Comparison of ENCODE assay signal across 8 cellular contexts in genomic region chrX:17737707-17738001, GRCh38. TPM values are rescaled to one million over a fixed set of nuclear protein-coding genes. Genes with fewer than 3 reads are reported as not detected.
DNase-seq lines count a peak whose midpoint lies in the region; ATAC-seq and TF ChIP-seq lines count a peak whose summit lies in the region.

No MANE protein-coding gene starts in this region.

- H3K4me3 ChIP-seq in heart right ventricle = peak overlapping the region; percentile 50 to 78 (median 68)
- H3K4me3 ChIP-seq in skin epidermis = peak overlapping the region; percentile 42 to 60 (median 48)

- DNase-seq in heart right ventricle (no peak), left ventricle myocardium superior (no peak), glutamatergic neuron (no peak), KG1 (lab: John Stamatoyannopoulos, UW) (no peak), GOT3 (lab: John Stamatoyannopoulos, UW) (no peak)
- peak; percentile 17 for DNase-seq in activated CD8-positive, alpha-beta memory T cell treated with anti-CD3 and anti-CD28 coated beads, Interleukin-2, amount 50 U/mL, for 1 hour (ENCODE audit: extremely low read depth)
- no peak for DNase-seq in central memory CD4-positive, alpha-beta T cell

- peak in 4 of 8 donors; percentile 0 to 19 (median 2) for ATAC-seq in heart right ventricle
- ATAC-seq in left ventricle myocardium superior = no peak

- peak overlapping the region; percentile 82 to 91 (median 89) for H3K27ac ChIP-seq in heart right ventricle
- H3K27ac ChIP-seq in skin epidermis = peak overlapping the region in 19 of 21 experiments; percentile 45 to 89 (median 66)

- H3K9me3 Mint-ChIP-seq in glutamatergic neuron (ENCODE audit: unreplicated experiment) = no peaks in the 10 kb centered on the region

- WGBS in heart right ventricle, 2 donors = 0 to 4% methylated on average over 16 of the region's 16 CpGs

- peak overlapping the region; percentile 95 for H3K4me3 Mint-ChIP-seq in glutamatergic neuron (ENCODE audit: unreplicated experiment)

- H3K36me3 ChIP-seq in heart right ventricle = no peaks in the 10 kb centered on the region

- no peaks in the 10 kb centered on the region for H3K9me3 ChIP-seq in heart right ventricle

- TF ChIP-seq CTCF in heart right ventricle (IDR thresholded peaks at IDR 0.05) (no peak), glutamatergic neuron (IDR thresholded peaks at IDR 0.05; ENCODE audit: partially characterized antibody, unreplicated experiment) (no peak)

- no peaks in the 10 kb centered on the region for H3K27me3 Mint-ChIP-seq in glutamatergic neuron (ENCODE audit: unreplicated experiment)

- H3K4me1 Mint-ChIP-seq in glutamatergic neuron (ENCODE audit: low read depth, unreplicated experiment) = no peaks in the 10 kb centered on the region

- no peak overlapping the region for H3K27ac Mint-ChIP-seq in glutamatergic neuron (ENCODE audit: unreplicated experiment)

- H3K4me1 ChIP-seq in heart right ventricle = peaks cover 0 to 13% (median 7%) of the 10 kb centered on the region in 9 donors

- intact Hi-C loops in heart right ventricle (cut with DNase I) (no loop called here), left ventricle myocardium superior (cut with micrococcal nuclease) (no loop called here)

- H3K36me3 Mint-ChIP-seq in glutamatergic neuron (ENCODE audit: unreplicated experiment) = no peaks in the 10 kb centered on the region

- H3K27me3 ChIP-seq in heart right ventricle = peaks cover 0 to 56% (median 0%) of the 10 kb centered on the region in 7 donors

RNA-seq across cellular contexts. Expression of gene SCML1, which starts 0.4 kb away (rescaled TPM):
- total RNA-seq in heart right ventricle (1 to 10 TPM; 4.9 to 9.5 (median 5.7) TPM), left ventricle myocardium superior (5.8 TPM), glutamatergic neuron (ENCODE audit: unreplicated experiment) (2.7 TPM)
- polyA plus RNA-seq in heart right ventricle = 10 to 100 TPM in 1 of 2 donors, 1 to 10 TPM in 1; 6.5 to 35.8 TPM
